In the genomic region with DNA sequence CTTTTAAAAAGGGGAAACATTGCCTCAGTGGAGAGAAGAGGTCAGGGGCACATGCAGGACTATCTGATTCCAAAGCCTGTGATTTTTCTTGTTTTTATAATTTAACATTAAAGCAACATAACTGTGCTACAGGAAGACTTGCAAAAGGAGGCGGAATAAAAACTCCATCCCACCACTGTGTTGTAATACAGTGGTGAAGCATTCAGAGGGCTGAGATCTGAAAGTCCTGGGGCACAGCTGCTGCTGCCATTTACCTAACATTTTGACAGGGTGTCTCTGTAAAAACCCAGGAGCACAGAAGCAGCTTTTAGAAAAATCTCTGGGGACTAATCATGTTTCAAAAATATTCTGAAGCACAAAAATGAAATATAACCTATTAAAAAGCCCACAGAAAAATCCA, we compare ENCODE assay signal across 22 cellular contexts.
"Had no signal": no experiment of that assay in that cellular context is flagged by ENCODE, and none has a peak within 500 bp of the region (broad histone marks: within the 10 kb centered on the region; RNA-seq: fewer than 3 reads in every experiment).

No MANE protein-coding gene starts in this region.

- H3K27ac ChIP-seq: coronary artery, dorsolateral prefrontal cortex, heart left ventricle, stomach, thyroid gland, upper lobe of left lung, vagina had no signal

- H3K9me3 ChIP-seq: thyroid gland, upper lobe of left lung, vagina had no signal

- H3K4me1 ChIP-seq: stomach, thyroid gland, upper lobe of left lung, vagina had no signal

- DNase-seq: activated B cell treated with CpG ODN at 0.5 μM for 24 hours; activated CD4-positive, alpha-beta T cell treated with anti-CD3 and anti-CD28 coated beads, Interleukin-2, amount 50 U/mL, for 1 hour; activated CD8-positive, alpha-beta memory T cell treated with anti-CD3 and anti-CD28 coated beads, Interleukin-2, amount 10 ng/mL, durations not matched to agents 7 days and 5 days; activated CD8-positive, alpha-beta T cell treated with anti-CD3 and anti-CD28 coated beads, Interleukin-2, amount 10 ng/mL, durations not matched to agents 7 days and 5 days; activated naive CD4-positive, alpha-beta T cell; activated T-cell treated with anti-CD3 and anti-CD28 coated beads, Interleukin-2, amount 50 U/mL, for 48 hours; anterior cingulate cortex; cerebellar nuclear complex; dorsolateral prefrontal cortex; effector memory CD4-positive, alpha-beta T cell; heart left ventricle; hypothalamus; stimulated activated CD4-positive, alpha-beta T cell treated with anti-CD3 and anti-CD28 coated beads, Interleukin-2, amount 100 ng/mL, for 24 hours; stimulated activated naive B cell treated with anti-CD40 and anti-IgM and Interleukin-4, amounts not matched to agents 10 μg/mL and 1 μg/mL and 100 μg/mL, for 72 hours; stomach; T-helper 2 cell; thyroid gland; upper lobe of left lung had no signal

- H3K4me2 ChIP-seq: smooth muscle cell had no signal

- FAIRE-seq: bronchial epithelial cell had no signal

- H3K4me3 ChIP-seq: coronary artery, dorsolateral prefrontal cortex, heart left ventricle, smooth muscle cell, stomach, thyroid gland, upper lobe of left lung, vagina had no signal

- H3K27me3 ChIP-seq: dorsolateral prefrontal cortex, heart left ventricle, stomach, thyroid gland, upper lobe of left lung, vagina had no signal

- H3K36me3 ChIP-seq: heart left ventricle, thyroid gland, upper lobe of left lung, vagina had no signal
